10 cellular contexts compared by ENCODE assay signal in the genomic region with DNA sequence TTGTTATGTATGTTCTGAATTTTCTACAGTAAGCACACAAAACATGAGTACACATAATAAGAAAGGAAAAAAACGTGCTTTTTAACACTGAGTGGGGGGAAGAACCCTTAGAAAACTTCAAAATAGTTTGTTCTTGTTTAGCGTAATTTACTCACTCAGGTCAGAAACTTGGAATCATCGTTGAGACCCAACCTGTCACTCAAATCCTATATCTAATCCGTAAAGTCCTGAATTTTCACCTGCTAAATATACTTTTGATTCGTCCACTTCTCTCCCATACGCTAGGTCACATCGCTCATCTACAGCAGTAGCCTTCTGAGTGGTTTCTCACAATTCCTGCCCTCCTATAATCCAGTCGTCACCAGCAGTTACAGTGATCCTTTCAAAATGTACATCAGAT. TPM values are rescaled to one million over a fixed set of nuclear protein-coding genes. Genes with fewer than 3 reads are reported as not detected.
DNase-seq lines count a peak whose midpoint lies in the region; ATAC-seq lines count a peak whose summit lies in the region.
"Had no signal": no experiment of that assay in that cellular context is flagged by ENCODE, and none has a peak within 500 bp of the region (broad histone marks: within the 10 kb centered on the region; RNA-seq: fewer than 3 reads in every experiment).

No MANE protein-coding gene starts in this region.

- H3K4me3 Mint-ChIP-seq in T-helper 1 cell treated with Interleukin-12 subunit alpha and Interleukin-12 subunit beta and Interleukin-4 antibody, amounts not matched to agents 30 μg/mL and 1 μg/mL, for 36 hours: peak overlapping the region; percentile 93
- H3K4me3 Mint-ChIP-seq in activated CD4-positive, alpha-beta memory T cell treated with anti-CD3 and anti-CD28 coated beads, Interleukin-2, amount 10 ng/mL, durations not matched to agents 7 days and 5 days: peak overlapping the region; percentile 97

- H3K4me3 ChIP-seq in iPS-20b (ENCODE audit: low read length) (peak overlapping the region; percentile 91), subcutaneous abdominal adipose tissue (ENCODE audit: low read depth in 1 of 5, low read length in 5 of 5) (peak overlapping the region; percentile 85 to 98 (median 92))

- POLR2A ChIA-PET in activated CD4-positive, alpha-beta memory T cell treated with anti-CD3 and anti-CD28 coated beads, Interleukin-2, amount 10 ng/mL, durations not matched to agents 7 days and 5 days (lab: Charles Lee): interaction anchor here (0.8 to 2.3 kb wide), 16 partner anchors 8 to 793 kb away, joined by 3 to 17 read pairs (median 7); a partner anchor contains a TSS

- peaks cover 26% of the 10 kb centered on the region for H3K36me3 ChIP-seq in iPS-20b (ENCODE audit: insufficient read depth, low read depth, low read length)
- peaks cover 12 to 27% (median 15%) of the 10 kb centered on the region in 5 donors for H3K36me3 ChIP-seq in subcutaneous abdominal adipose tissue (ENCODE audit: control insufficient read depth in 5 of 5, insufficient read depth in 5 of 5, low read length in 5 of 5)

- H3K27me3 Mint-ChIP-seq in T-helper 1 cell treated with Interleukin-12 subunit alpha and Interleukin-12 subunit beta and Interleukin-4 antibody, amounts not matched to agents 30 μg/mL and 1 μg/mL, for 36 hours (ENCODE audit: low read depth): no peaks in the 10 kb centered on the region
- H3K27me3 Mint-ChIP-seq in activated CD4-positive, alpha-beta memory T cell treated with anti-CD3 and anti-CD28 coated beads, Interleukin-2, amount 10 ng/mL, durations not matched to agents 7 days and 5 days: no peaks in the 10 kb centered on the region

- H3K27ac Mint-ChIP-seq in T-helper 1 cell treated with Interleukin-12 subunit alpha and Interleukin-12 subunit beta and Interleukin-4 antibody, amounts not matched to agents 30 μg/mL and 1 μg/mL, for 36 hours: peak overlapping the region; percentile 87
- peak overlapping the region; percentile 91 for H3K27ac Mint-ChIP-seq in activated CD4-positive, alpha-beta memory T cell treated with anti-CD3 and anti-CD28 coated beads, Interleukin-2, amount 10 ng/mL, durations not matched to agents 7 days and 5 days

- CTCF ChIA-PET in activated CD4-positive, alpha-beta memory T cell treated with anti-CD3 and anti-CD28 coated beads, Interleukin-2, amount 10 ng/mL, durations not matched to agents 7 days and 5 days (lab: Charles Lee): interaction anchor here (0.5 to 1.3 kb wide), 3 partner anchors 27 to 655 kb away, joined by 3 to 4 read pairs (median 3); a partner anchor contains a TSS

- no peak overlapping the region for H3K27ac ChIP-seq in iPS-20b (ENCODE audit: low read length)
- peak overlapping the region; percentile 68 for H3K27ac ChIP-seq in subcutaneous abdominal adipose tissue (ENCODE audit: low read depth, low read length)

- peaks cover 13% of the 10 kb centered on the region for H3K4me1 Mint-ChIP-seq in T-helper 1 cell treated with Interleukin-12 subunit alpha and Interleukin-12 subunit beta and Interleukin-4 antibody, amounts not matched to agents 30 μg/mL and 1 μg/mL, for 36 hours (ENCODE audit: low read depth)
- peaks cover 20% of the 10 kb centered on the region for H3K4me1 Mint-ChIP-seq in activated CD4-positive, alpha-beta memory T cell treated with anti-CD3 and anti-CD28 coated beads, Interleukin-2, amount 10 ng/mL, durations not matched to agents 7 days and 5 days

- H3K36me3 Mint-ChIP-seq in T-helper 1 cell treated with Interleukin-12 subunit alpha and Interleukin-12 subunit beta and Interleukin-4 antibody, amounts not matched to agents 30 μg/mL and 1 μg/mL, for 36 hours (ENCODE audit: low read depth): peaks cover 26% of the 10 kb centered on the region
- peaks cover 43% of the 10 kb centered on the region for H3K36me3 Mint-ChIP-seq in activated CD4-positive, alpha-beta memory T cell treated with anti-CD3 and anti-CD28 coated beads, Interleukin-2, amount 10 ng/mL, durations not matched to agents 7 days and 5 days (ENCODE audit: low read depth)

- DNase-seq in T-helper 1 cell: no peak
- no peak for DNase-seq in activated CD4-positive, alpha-beta memory T cell treated with anti-CD3 and anti-CD28 coated beads, Interleukin-2, amount 10 ng/mL, durations not matched to agents 7 days and 5 days
- no peak for DNase-seq in GM03348 (ENCODE audit: low spot score)
- DNase-seq in activated effector memory CD4-positive, alpha-beta T cell treated with Interleukin-2 at 50 U/mL for 16 hours: no peak

- ATAC-seq in GM19351 (IDR thresholded peaks at IDR 0.05; ENCODE audit: unreplicated experiment): no peak

- H3K9ac ChIP-seq in iPS-20b (ENCODE audit: low read depth, low read length) (peak overlapping the region; percentile 84), subcutaneous abdominal adipose tissue (ENCODE audit: low read length in 5 of 5) (peak overlapping the region; percentile 65 to 93 (median 91))

- H3K27me3 ChIP-seq in iPS-20b (ENCODE audit: insufficient read depth, low read length) (peaks cover 33% of the 10 kb centered on the region), subcutaneous abdominal adipose tissue (ENCODE audit: control insufficient read depth in 5 of 5, insufficient read depth in 4 of 5, low read length in 5 of 5) (no peaks in the 10 kb centered on the region)

- H3K9me3 ChIP-seq in iPS-20b (ENCODE audit: insufficient read depth, low read depth, low read length): peaks cover 7% of the 10 kb centered on the region; the same call in 1 of the 2 replicates
- no peaks in the 10 kb centered on the region for H3K9me3 ChIP-seq in subcutaneous abdominal adipose tissue (ENCODE audit: control insufficient read depth in 5 of 5, low read length in 5 of 5)

- H3K9me3 Mint-ChIP-seq in T-helper 1 cell treated with Interleukin-12 subunit alpha and Interleukin-12 subunit beta and Interleukin-4 antibody, amounts not matched to agents 30 μg/mL and 1 μg/mL, for 36 hours: peaks cover 5% of the 10 kb centered on the region
- peaks cover 3% of the 10 kb centered on the region for H3K9me3 Mint-ChIP-seq in activated CD4-positive, alpha-beta memory T cell treated with anti-CD3 and anti-CD28 coated beads, Interleukin-2, amount 10 ng/mL, durations not matched to agents 7 days and 5 days

- H3K4me1 ChIP-seq in iPS-20b (ENCODE audit: insufficient read depth, low read length): no peaks in the 10 kb centered on the region
- H3K4me1 ChIP-seq in subcutaneous abdominal adipose tissue (ENCODE audit: control insufficient read depth in 5 of 5, insufficient read depth in 5 of 5, low read length in 5 of 5): peaks cover 4 to 18% (median 16%) of the 10 kb centered on the region in 5 donors

RNA-seq across cellular contexts. Expression of a gene that starts 0.8 kb away (rescaled TPM):
- total RNA-seq in activated CD4-positive, alpha-beta memory T cell treated with anti-CD3 and anti-CD28 coated beads, Interleukin-2, amount 10 ng/mL, durations not matched to agents 7 days and 5 days: 10 to 100 TPM; 32.9 TPM

RNA-seq across cellular contexts. Expression of a gene that starts 43.5 kb away (rescaled TPM):
- 10 to 100 TPM; 29.6 to 30.7 TPM for total RNA-seq in activated CD4-positive, alpha-beta memory T cell treated with anti-CD3 and anti-CD28 coated beads, Interleukin-2, amount 10 ng/mL, durations not matched to agents 7 days and 5 days

RNA-seq across cellular contexts. Expression of a gene that starts 47.6 kb away (rescaled TPM):
- not detected for total RNA-seq in activated CD4-positive, alpha-beta memory T cell treated with anti-CD3 and anti-CD28 coated beads, Interleukin-2, amount 10 ng/mL, durations not matched to agents 7 days and 5 days
- total RNA-seq: A172, HT-29 had no signal
